Comparison of ENCODE assay signal across 9 cellular contexts in the genomic region with DNA sequence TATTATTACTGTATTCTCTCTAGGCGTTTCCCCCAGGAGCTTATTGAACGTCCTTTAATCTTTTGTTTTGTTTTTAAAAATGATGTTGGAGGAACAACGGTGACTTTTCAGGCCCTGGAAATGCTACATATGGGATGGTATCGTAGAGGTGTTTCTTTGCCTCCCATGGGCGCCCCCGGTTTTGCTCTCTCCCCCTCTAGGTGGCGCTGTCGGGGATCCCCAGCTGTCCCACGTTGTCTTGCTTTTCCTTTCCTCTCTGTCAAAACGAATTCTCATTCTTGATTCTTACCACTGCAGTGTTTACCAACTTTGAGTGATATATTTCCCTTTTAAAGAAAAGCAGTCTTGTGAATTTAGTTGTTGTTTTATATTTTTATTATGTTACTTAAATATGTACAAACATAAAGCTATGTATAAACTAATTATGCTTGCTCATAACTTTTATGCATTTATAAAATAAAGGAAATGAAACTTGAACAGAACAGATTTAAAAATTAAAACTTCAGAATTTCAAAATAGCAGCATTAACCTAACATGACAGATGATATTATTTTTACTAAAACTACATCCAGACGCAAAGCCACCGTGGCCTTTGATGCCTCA.
A peak's percentile ranks its signal among the peaks of the same experiment; 100 is the strongest.
DNase-seq lines count a peak whose midpoint lies in the region; ATAC-seq, FAIRE-seq and TF ChIP-seq lines count a peak whose summit lies in the region.
"Had no signal": no experiment of that assay in that cellular context is flagged by ENCODE, and none has a peak within 500 bp of the region (broad histone marks: within the 10 kb centered on the region; RNA-seq: fewer than 3 reads in every experiment).

No MANE protein-coding gene starts in this region.

- no peaks in the 10 kb centered on the region for H3K27me3 ChIP-seq in OCI-LY1 (ENCODE audit: insufficient read depth, low read length)
- no peaks in the 10 kb centered on the region for H3K27me3 ChIP-seq in GM12878 (replicated peaks in 1 of 2; ENCODE audit: control insufficient read depth in 2 of 2, insufficient read depth in 2 of 2, low read length in 1 of 2)
- H3K27me3 ChIP-seq in pancreas: peaks cover 0 to 3% (median 0%) of the 10 kb centered on the region in 4 donors
- H3K27me3 ChIP-seq in esophagus squamous epithelium: peaks cover 0 to 5% (median 0%) of the 10 kb centered on the region in 4 donors
- H3K27me3 ChIP-seq: neutrophil had no signal

- H3K36me3 ChIP-seq in OCI-LY1 (ENCODE audit: insufficient read depth, low read length) (no peaks in the 10 kb centered on the region), GM12878 (ENCODE audit: control insufficient read depth in 2 of 2, insufficient read depth in 2 of 2, low read length in 1 of 2) (no peaks in the 10 kb centered on the region), pancreas (no peaks in the 10 kb centered on the region), esophagus squamous epithelium (no peaks in the 10 kb centered on the region)
- H3K36me3 ChIP-seq: neutrophil had no signal

- H3K27ac ChIP-seq in OCI-LY1 (ENCODE audit: low read depth, low read length, poor library complexity, severe bottlenecking) (no peak overlapping the region), GM12878 (ENCODE audit: control insufficient read depth, insufficient read depth) (no peak overlapping the region), pancreas (no peak overlapping the region), esophagus squamous epithelium (no peak overlapping the region)
- H3K27ac ChIP-seq: neutrophil had no signal

- H3K4me2 ChIP-seq in OCI-LY1 (ENCODE audit: low read length) (no peak overlapping the region), GM12878 (ENCODE audit: control insufficient read depth, insufficient read depth) (no peak overlapping the region)

- H3F3A ChIP-seq in OCI-LY1 (ENCODE audit: insufficient read depth, low read length): no peaks in the 10 kb centered on the region

- RAD21 ChIA-PET in GM12878 (lab: Charles Lee; ENCODE audit: unreplicated experiment): interaction anchor here (0.7 to 2.7 kb wide), 11 partner anchors 9 to 205 kb away, joined by 3 to 12 read pairs (median 3); a partner anchor contains a TSS

- peak; percentile 64 for TF ChIP-seq RAD21 in GM12878 (IDR thresholded peaks at IDR 0.05; ENCODE audit: insufficient read depth, low read depth, low read length)

- intact Hi-C loops in GM12878 (cut with micrococcal nuclease; ENCODE audit: unreplicated experiment): loop anchor here (5.0 kb wide), 1 partner anchor 188 kb away; no protein-coding TSS in a partner anchor
- intact Hi-C loops in pancreas (cut with DNase I): no loop called here
- intact Hi-C loops in esophagus squamous epithelium (cut with DNase I): no loop called here

- H3K9me3 ChIP-seq in OCI-LY1 (ENCODE audit: low read length) (no peaks in the 10 kb centered on the region), GM12878 (replicated peaks; ENCODE audit: control insufficient read depth, insufficient read depth, low read length) (no peaks in the 10 kb centered on the region; the same call in 1 of the 3 replicates), pancreas (no peaks in the 10 kb centered on the region), esophagus squamous epithelium (no peaks in the 10 kb centered on the region)
- H3K9me3 ChIP-seq: neutrophil had no signal

- H3K9ac ChIP-seq in OCI-LY1 (ENCODE audit: low read length): no peak overlapping the region
- H3K9ac ChIP-seq in GM12878 (ENCODE audit: control insufficient read depth, insufficient read depth, low read length): no peak overlapping the region

- DNase-seq in activated CD4-positive, alpha-beta T cell treated with anti-CD3 and anti-CD28 coated beads for 24 hours (ENCODE audit: low read depth in 2 of 2): peak; percentile 21 to 37
- no peak for DNase-seq in activated CD4-positive, alpha-beta T cell treated with anti-CD3 and anti-CD28 coated beads for 1 hour
- DNase-seq in GM12878 (ENCODE audit: low read depth, low spot score): no peak
- peak in 4 of 6 donors; percentile 5 to 75 (median 38) for DNase-seq in pancreas
- DNase-seq in A172 (ENCODE audit: low spot score): no peak
- no peak for DNase-seq in esophagus squamous epithelium (lab: John Stamatoyannopoulos, UW)

- H4K20me1 ChIP-seq in OCI-LY1 (ENCODE audit: insufficient read depth, low read length) (no peaks in the 10 kb centered on the region), GM12878 (ENCODE audit: control insufficient read depth, insufficient read depth) (no peaks in the 10 kb centered on the region)

- no peak for TF ChIP-seq EP300 in GM12878 (IDR thresholded peaks at IDR 0.05; ENCODE audit: borderline replicate concordance in 1 of 2, control insufficient read depth in 1 of 2, low read depth in 2 of 2, low read length in 2 of 2)

- H3K4me3 ChIP-seq in OCI-LY1 (ENCODE audit: low read depth, low read length, poor library complexity, severe bottlenecking) (no peak overlapping the region), GM12878 (no peak overlapping the region), pancreas (no peak overlapping the region), esophagus squamous epithelium (no peak overlapping the region)

- TF ChIP-seq POLR2A in GM12878 (IDR thresholded peaks at IDR 0.05; ENCODE audit: low read depth, low read length) (no peak), esophagus squamous epithelium (IDR thresholded peaks at IDR 0.05) (no peak)

- POLR2A ChIA-PET in GM12878 (lab: Charles Lee): interaction anchor here (1.4 kb wide), 1 partner anchor 81 kb away, joined by 3 read pairs; no protein-coding TSS in a partner anchor

- SMC1A ChIA-PET in GM12878 (lab: Charles Lee; ENCODE audit: uncharacterized antibody, unreplicated experiment): interaction anchor here (0.7 to 5.7 kb wide), 22 partner anchors 10 to 347 kb away, joined by 3 to 31 read pairs (median 4); no protein-coding TSS in a partner anchor

- ATAC-seq in GM12878 (peak; percentile 75), pancreas (peak in 2 of 4 donors; percentile 51 to 61), HG03045 (IDR thresholded peaks at IDR 0.05; ENCODE audit: unreplicated experiment) (no peak)

- FAIRE-seq in GM12878 (lab: Jason Lieb, UNC): no peak
- no peak for FAIRE-seq in pancreas (lab: Jason Lieb, UNC)

- TF ChIP-seq CTCF in OCI-LY1 (IDR thresholded peaks at IDR 0.05; ENCODE audit: low read length) (peak; percentile 80), GM12878 (IDR thresholded peaks at IDR 0.05 in 2 of 3, conservative IDR thresholded peaks at IDR 0.05 in 1 of 3; ENCODE audit: control insufficient read depth in 2 of 3, extremely low read depth in 1 of 3, insufficient read depth in 1 of 3, low read depth in 3 of 3, low read length in 3 of 3) (peak; percentile 59 to 72 (median 66)), pancreas (IDR thresholded peaks at IDR 0.05) (peak; percentile 11 to 62 (median 39)), esophagus squamous epithelium (IDR thresholded peaks at IDR 0.05) (peak in 3 of 6 experiments; percentile 9 to 29 (median 10))

- BruUV-seq in GM12878 (replicated peaks; lab: Mats Ljungman, UMichigan): no TSS peak

- WGBS in GM12878 (ENCODE audit: insufficient coverage, insufficient replicate concordance, low lambda C conversion rate, missing lambda C conversion rate): 13% methylated on average over 12 of the region's 12 CpGs
- WGBS in pancreas, 2 donors: 40 to 46% methylated on average over 12 of the region's 12 CpGs
- WGBS in esophagus squamous epithelium, 2 donors: 45 to 47% methylated on average over 12 of the region's 12 CpGs

- H3K79me2 ChIP-seq in OCI-LY1 (ENCODE audit: insufficient read depth, low read length) (no peaks in the 10 kb centered on the region), GM12878 (ENCODE audit: control insufficient read depth, insufficient read depth, low read length) (no peaks in the 10 kb centered on the region)

- in situ Hi-C loops in GM12878 (cut with MboI): no loop called here

- CTCF ChIA-PET in GM12878 (lab: Yijun Ruan, JAX): interaction anchor here (0.6 to 6.0 kb wide), 51 partner anchors 9 to 353 kb away, joined by 3 to 46 read pairs (median 4); a partner anchor contains a TSS

- H2AFZ ChIP-seq in OCI-LY1 (ENCODE audit: low read length): no peak overlapping the region
- no peak overlapping the region for H2AFZ ChIP-seq in GM12878 (ENCODE audit: control insufficient read depth, low read depth, low read length)

- H3K4me1 ChIP-seq in OCI-LY1 (ENCODE audit: insufficient read depth, low read length, severe bottlenecking): no peaks in the 10 kb centered on the region
- no peaks in the 10 kb centered on the region for H3K4me1 ChIP-seq in GM12878 (ENCODE audit: control insufficient read depth, insufficient read depth, low read length)
- H3K4me1 ChIP-seq in pancreas: no peaks in the 10 kb centered on the region
- H3K4me1 ChIP-seq in esophagus squamous epithelium: no peaks in the 10 kb centered on the region

- H3K9me2 ChIP-seq in OCI-LY1 (ENCODE audit: low read depth, low read length): no peaks in the 10 kb centered on the region

TF ChIP-seq in GM12878, 131 proteins besides CTCF, POLR2A, EP300 and RAD21 (continues in another document):
- TF ChIP-seq IKZF2 (IDR thresholded peaks at IDR 0.05) (no peak), MYC (IDR thresholded peaks at IDR 0.05; ENCODE audit: insufficient read depth, insufficient read length, insufficient replicate concordance, low read length, severe bottlenecking) (no peak), SMC3 (IDR thresholded peaks at IDR 0.05; ENCODE audit: borderline replicate concordance, low read length) (peak; percentile 51; the same call in 1 of the 2 replicates), EGR1 (IDR thresholded peaks at IDR 0.05; ENCODE audit: borderline replicate concordance in 1 of 2, low read depth in 2 of 2, low read length in 2 of 2) (peak in 1 of 2 experiments; percentile 88; a peak in 2 of 3 replicates), YY1 (IDR thresholded peaks at IDR 0.05; ENCODE audit: low read depth, low read length) (0 out of 2 replicates have a peak, but pooled peaks have one; percentile 59), CBX3 (IDR thresholded peaks at IDR 0.05; ENCODE audit: borderline replicate concordance, low read depth) (no peak), RUNX3 (IDR thresholded peaks at IDR 0.05; ENCODE audit: low read length) (peak; percentile 7; the same call in 1 of the 2 replicates), WRNIP1 (IDR thresholded peaks at IDR 0.05; ENCODE audit: borderline replicate concordance, low read depth, low read length) (no peak), TCF12 (IDR thresholded peaks at IDR 0.05; ENCODE audit: low read depth, low read length) (peak; percentile 56; the same call in 1 of the 2 replicates)
- TF ChIP-seq, protein P1, sequence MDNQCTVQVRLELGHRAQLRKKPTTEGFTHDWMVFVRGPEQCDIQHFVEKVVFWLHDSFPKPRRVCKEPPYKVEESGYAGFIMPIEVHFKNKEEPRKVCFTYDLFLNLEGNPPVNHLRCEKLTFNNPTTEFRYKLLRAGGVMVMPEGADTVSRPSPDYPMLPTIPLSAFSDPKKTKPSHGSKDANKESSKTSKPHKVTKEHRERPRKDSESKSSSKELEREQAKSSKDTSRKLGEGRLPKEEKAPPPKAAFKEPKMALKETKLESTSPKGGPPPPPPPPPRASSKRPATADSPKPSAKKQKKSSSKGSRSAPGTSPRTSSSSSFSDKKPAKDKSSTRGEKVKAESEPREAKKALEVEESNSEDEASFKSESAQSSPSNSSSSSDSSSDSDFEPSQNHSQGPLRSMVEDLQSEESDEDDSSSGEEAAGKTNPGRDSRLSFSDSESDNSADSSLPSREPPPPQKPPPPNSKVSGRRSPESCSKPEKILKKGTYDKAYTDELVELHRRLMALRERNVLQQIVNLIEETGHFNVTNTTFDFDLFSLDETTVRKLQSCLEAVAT (IDR thresholded peaks at IDR 0.05): 0 out of 2 replicates have a peak, but pooled peaks have one; percentile 13

Comparison
In these comparisons a context has a peak if more than half of its experiments do, and no peak if none do; other contexts are left out.
1. DNase-seq: peak in activated CD4-positive, alpha-beta T cell treated with anti-CD3 and anti-CD28 coated beads for 24 hours (2 of 2) and pancreas (4 of 6); none in activated CD4-positive, alpha-beta T cell treated with anti-CD3 and anti-CD28 coated beads for 1 hour (single experiment), GM12878 (single experiment), A172 (single experiment) and esophagus squamous epithelium (single experiment).